Comparison of ENCODE assay signal across 1 cellular context in the genomic region with DNA sequence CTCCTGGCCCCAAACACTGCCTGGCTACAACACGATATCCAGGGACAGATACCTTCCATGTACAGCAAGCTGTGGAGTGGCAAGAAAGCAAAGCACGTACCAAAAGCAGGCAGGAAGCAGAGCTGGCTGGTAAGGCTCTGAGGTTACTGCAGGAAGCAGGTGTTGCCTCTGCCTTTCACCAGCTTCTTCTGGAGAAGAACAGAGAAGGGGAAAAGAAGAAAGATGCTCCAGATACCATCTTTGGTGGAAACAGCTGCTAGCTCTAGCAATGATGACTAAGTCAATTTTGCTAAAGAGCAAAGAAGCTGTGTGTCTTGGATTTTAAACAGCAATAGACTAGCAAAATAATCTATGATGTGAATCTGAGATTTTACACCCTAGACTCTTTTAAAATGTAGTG.
A peak's percentile ranks its signal among the peaks of the same experiment; 100 is the strongest.
TF ChIP-seq lines count a peak whose summit lies in the region.

No MANE protein-coding gene starts in this region.

TF ChIP-seq in K562, 482 proteins besides CTCF, POLR2A, EP300 and RAD21 (continued from another document):
- TF ChIP-seq, protein P1, sequence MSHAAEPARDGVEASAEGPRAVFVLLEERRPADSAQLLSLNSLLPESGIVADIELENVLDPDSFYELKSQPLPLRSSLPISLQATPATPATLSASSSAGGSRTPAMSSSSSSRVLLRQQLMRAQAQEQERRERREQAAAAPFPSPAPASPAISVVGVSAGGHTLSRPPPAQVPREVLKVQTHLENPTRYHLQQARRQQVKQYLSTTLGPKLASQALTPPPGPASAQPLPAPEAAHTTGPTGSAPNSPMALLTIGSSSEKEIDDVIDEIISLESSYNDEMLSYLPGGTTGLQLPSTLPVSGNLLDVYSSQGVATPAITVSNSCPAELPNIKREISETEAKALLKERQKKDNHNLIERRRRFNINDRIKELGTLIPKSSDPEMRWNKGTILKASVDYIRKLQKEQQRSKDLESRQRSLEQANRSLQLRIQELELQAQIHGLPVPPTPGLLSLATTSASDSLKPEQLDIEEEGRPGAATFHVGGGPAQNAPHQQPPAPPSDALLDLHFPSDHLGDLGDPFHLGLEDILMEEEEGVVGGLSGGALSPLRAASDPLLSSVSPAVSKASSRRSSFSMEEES (CRISPR knock-in tag; IDR thresholded peaks at IDR 0.05), result no peak
- no peak for TF ChIP-seq EWSR1 (IDR thresholded peaks at IDR 0.05; ENCODE audit: borderline replicate concordance, low read depth, partially characterized antibody)
- TF ChIP-seq, protein P2, sequence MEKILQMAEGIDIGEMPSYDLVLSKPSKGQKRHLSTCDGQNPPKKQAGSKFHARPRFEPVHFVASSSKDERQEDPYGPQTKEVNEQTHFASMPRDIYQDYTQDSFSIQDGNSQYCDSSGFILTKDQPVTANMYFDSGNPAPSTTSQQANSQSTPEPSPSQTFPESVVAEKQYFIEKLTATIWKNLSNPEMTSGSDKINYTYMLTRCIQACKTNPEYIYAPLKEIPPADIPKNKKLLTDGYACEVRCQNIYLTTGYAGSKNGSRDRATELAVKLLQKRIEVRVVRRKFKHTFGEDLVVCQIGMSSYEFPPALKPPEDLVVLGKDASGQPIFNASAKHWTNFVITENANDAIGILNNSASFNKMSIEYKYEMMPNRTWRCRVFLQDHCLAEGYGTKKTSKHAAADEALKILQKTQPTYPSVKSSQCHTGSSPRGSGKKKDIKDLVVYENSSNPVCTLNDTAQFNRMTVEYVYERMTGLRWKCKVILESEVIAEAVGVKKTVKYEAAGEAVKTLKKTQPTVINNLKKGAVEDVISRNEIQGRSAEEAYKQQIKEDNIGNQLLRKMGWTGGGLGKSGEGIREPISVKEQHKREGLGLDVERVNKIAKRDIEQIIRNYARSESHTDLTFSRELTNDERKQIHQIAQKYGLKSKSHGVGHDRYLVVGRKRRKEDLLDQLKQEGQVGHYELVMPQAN (IDR thresholded peaks at IDR 0.05; ENCODE audit: borderline replicate concordance), result no peak
- TF ChIP-seq, protein P3, sequence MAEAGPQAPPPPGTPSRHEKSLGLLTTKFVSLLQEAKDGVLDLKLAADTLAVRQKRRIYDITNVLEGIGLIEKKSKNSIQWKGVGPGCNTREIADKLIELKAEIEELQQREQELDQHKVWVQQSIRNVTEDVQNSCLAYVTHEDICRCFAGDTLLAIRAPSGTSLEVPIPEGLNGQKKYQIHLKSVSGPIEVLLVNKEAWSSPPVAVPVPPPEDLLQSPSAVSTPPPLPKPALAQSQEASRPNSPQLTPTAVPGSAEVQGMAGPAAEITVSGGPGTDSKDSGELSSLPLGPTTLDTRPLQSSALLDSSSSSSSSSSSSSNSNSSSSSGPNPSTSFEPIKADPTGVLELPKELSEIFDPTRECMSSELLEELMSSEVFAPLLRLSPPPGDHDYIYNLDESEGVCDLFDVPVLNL (CRISPR knock-in tag; IDR thresholded peaks at IDR 0.05; ENCODE audit: low read depth), result no peak
- TF ChIP-seq, protein P4, sequence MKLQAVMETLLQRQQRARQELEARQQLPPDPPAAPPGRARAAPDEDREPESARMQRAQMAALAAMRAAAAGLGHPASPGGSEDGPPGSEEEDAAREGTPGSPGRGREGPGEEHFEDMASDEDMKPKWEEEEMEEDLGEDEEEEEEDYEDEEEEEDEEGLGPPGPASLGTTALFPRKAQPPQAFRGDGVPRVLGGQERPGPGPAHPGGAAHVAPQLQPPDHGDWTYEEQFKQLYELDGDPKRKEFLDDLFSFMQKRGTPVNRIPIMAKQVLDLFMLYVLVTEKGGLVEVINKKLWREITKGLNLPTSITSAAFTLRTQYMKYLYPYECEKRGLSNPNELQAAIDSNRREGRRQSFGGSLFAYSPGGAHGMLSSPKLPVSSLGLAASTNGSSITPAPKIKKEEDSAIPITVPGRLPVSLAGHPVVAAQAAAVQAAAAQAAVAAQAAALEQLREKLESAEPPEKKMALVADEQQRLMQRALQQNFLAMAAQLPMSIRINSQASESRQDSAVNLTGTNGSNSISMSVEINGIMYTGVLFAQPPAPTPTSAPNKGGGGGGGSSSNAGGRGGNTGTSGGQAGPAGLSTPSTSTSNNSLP (IDR thresholded peaks at IDR 0.05; ENCODE audit: borderline replicate concordance, low read depth, low read length), result no peak
- TF ChIP-seq, protein P5, sequence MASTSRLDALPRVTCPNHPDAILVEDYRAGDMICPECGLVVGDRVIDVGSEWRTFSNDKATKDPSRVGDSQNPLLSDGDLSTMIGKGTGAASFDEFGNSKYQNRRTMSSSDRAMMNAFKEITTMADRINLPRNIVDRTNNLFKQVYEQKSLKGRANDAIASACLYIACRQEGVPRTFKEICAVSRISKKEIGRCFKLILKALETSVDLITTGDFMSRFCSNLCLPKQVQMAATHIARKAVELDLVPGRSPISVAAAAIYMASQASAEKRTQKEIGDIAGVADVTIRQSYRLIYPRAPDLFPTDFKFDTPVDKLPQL (IDR thresholded peaks at IDR 0.05; ENCODE audit: extremely low read depth, insufficient read length), result no peak
- no peak for TF ChIP-seq TAL1 (IDR thresholded peaks at IDR 0.05)
- TF ChIP-seq C11orf30 (IDR thresholded peaks at IDR 0.05; ENCODE audit: low read depth), result 0 out of 2 replicates have a peak, but pooled peaks have one; percentile 25
- TF ChIP-seq ILF3 (IDR thresholded peaks at IDR 0.05; ENCODE audit: borderline replicate concordance), result no peak
- no peak for TF ChIP-seq FUS (optimal IDR thresholded peaks at IDR 0.05; ENCODE audit: low read depth, low read length)
- TF ChIP-seq ZBTB1 (CRISPR knock-in tag; IDR thresholded peaks at IDR 0.05; ENCODE audit: borderline replicate concordance, low read depth), result no peak
- TF ChIP-seq, protein P6, sequence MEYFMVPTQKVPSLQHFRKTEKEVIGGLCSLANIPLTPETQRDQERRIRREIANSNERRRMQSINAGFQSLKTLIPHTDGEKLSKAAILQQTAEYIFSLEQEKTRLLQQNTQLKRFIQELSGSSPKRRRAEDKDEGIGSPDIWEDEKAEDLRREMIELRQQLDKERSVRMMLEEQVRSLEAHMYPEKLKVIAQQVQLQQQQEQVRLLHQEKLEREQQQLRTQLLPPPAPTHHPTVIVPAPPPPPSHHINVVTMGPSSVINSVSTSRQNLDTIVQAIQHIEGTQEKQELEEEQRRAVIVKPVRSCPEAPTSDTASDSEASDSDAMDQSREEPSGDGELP (CRISPR knock-in tag; IDR thresholded peaks at IDR 0.05; ENCODE audit: borderline replicate concordance), result peak; percentile 78
- no peak for TF ChIP-seq PTTG1 (tag; IDR thresholded peaks at IDR 0.05; ENCODE audit: low read depth)
- no peak for TF ChIP-seq HNRNPK (IDR thresholded peaks at IDR 0.05; ENCODE audit: low read depth, low read length, poor library complexity, severe bottlenecking)
- peak; percentile 72 for TF ChIP-seq FOSL1 (tag; conservative IDR thresholded peaks at IDR 0.05)
- no peak for TF ChIP-seq TSC22D4 (tag; IDR thresholded peaks at IDR 0.05)
- TF ChIP-seq, protein P7, sequence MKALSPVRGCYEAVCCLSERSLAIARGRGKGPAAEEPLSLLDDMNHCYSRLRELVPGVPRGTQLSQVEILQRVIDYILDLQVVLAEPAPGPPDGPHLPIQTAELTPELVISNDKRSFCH (CRISPR knock-in tag; IDR thresholded peaks at IDR 0.05), result no peak
- TF ChIP-seq, protein P7 (tag; IDR thresholded peaks at IDR 0.05), result 0 out of 2 replicates have a peak, but pooled peaks have one; percentile 20
- no peak for TF ChIP-seq JUNB (CRISPR knock-in tag; conservative IDR thresholded peaks at IDR 0.05)
- TF ChIP-seq, protein P8, sequence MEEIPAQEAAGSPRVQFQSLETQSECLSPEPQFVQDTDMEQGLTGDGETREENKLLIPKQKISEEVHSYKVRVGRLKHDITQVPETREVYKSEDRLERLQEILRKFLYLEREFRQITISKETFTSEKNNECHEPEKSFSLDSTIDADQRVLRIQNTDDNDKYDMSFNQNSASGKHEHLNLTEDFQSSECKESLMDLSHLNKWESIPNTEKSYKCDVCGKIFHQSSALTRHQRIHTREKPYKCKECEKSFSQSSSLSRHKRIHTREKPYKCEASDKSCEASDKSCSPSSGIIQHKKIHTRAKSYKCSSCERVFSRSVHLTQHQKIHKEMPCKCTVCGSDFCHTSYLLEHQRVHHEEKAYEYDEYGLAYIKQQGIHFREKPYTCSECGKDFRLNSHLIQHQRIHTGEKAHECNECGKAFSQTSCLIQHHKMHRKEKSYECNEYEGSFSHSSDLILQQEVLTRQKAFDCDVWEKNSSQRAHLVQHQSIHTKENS (CRISPR knock-in tag; IDR thresholded peaks at IDR 0.05), result no peak
- no peak for TF ChIP-seq OTX1 (CRISPR knock-in tag; IDR thresholded peaks at IDR 0.05)
- TF ChIP-seq, protein P9, sequence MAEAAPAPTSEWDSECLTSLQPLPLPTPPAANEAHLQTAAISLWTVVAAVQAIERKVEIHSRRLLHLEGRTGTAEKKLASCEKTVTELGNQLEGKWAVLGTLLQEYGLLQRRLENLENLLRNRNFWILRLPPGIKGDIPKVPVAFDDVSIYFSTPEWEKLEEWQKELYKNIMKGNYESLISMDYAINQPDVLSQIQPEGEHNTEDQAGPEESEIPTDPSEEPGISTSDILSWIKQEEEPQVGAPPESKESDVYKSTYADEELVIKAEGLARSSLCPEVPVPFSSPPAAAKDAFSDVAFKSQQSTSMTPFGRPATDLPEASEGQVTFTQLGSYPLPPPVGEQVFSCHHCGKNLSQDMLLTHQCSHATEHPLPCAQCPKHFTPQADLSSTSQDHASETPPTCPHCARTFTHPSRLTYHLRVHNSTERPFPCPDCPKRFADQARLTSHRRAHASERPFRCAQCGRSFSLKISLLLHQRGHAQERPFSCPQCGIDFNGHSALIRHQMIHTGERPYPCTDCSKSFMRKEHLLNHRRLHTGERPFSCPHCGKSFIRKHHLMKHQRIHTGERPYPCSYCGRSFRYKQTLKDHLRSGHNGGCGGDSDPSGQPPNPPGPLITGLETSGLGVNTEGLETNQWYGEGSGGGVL (CRISPR knock-in tag; IDR thresholded peaks at IDR 0.05), result no peak
- no peak for TF ChIP-seq RFX7 (CRISPR knock-in tag; IDR thresholded peaks at IDR 0.05)
- TF ChIP-seq, protein P10, sequence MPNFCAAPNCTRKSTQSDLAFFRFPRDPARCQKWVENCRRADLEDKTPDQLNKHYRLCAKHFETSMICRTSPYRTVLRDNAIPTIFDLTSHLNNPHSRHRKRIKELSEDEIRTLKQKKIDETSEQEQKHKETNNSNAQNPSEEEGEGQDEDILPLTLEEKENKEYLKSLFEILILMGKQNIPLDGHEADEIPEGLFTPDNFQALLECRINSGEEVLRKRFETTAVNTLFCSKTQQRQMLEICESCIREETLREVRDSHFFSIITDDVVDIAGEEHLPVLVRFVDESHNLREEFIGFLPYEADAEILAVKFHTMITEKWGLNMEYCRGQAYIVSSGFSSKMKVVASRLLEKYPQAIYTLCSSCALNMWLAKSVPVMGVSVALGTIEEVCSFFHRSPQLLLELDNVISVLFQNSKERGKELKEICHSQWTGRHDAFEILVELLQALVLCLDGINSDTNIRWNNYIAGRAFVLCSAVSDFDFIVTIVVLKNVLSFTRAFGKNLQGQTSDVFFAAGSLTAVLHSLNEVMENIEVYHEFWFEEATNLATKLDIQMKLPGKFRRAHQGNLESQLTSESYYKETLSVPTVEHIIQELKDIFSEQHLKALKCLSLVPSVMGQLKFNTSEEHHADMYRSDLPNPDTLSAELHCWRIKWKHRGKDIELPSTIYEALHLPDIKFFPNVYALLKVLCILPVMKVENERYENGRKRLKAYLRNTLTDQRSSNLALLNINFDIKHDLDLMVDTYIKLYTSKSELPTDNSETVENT (CRISPR knock-in tag; IDR thresholded peaks at IDR 0.05), result no peak
- TF ChIP-seq SRF (CRISPR knock-in tag; IDR thresholded peaks at IDR 0.05), result no peak
- no peak for TF ChIP-seq TAF1 (IDR thresholded peaks at IDR 0.05; ENCODE audit: control insufficient read depth, extremely low read depth, insufficient read depth, low read length, severe bottlenecking)
- no peak for TF ChIP-seq DMBX1 (CRISPR knock-in tag; IDR thresholded peaks at IDR 0.05; ENCODE audit: borderline replicate concordance)
- TF ChIP-seq MAFG (tag; conservative IDR thresholded peaks at IDR 0.05), result peak; percentile 57
- TF ChIP-seq, protein P11, sequence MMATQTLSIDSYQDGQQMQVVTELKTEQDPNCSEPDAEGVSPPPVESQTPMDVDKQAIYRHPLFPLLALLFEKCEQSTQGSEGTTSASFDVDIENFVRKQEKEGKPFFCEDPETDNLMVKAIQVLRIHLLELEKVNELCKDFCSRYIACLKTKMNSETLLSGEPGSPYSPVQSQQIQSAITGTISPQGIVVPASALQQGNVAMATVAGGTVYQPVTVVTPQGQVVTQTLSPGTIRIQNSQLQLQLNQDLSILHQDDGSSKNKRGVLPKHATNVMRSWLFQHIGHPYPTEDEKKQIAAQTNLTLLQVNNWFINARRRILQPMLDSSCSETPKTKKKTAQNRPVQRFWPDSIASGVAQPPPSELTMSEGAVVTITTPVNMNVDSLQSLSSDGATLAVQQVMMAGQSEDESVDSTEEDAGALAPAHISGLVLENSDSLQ (IDR thresholded peaks at IDR 0.05), result no peak
- TF ChIP-seq RBM34 (IDR thresholded peaks at IDR 0.05; ENCODE audit: borderline replicate concordance, insufficient read depth, low read length), result no peak
- TF ChIP-seq, protein P12, sequence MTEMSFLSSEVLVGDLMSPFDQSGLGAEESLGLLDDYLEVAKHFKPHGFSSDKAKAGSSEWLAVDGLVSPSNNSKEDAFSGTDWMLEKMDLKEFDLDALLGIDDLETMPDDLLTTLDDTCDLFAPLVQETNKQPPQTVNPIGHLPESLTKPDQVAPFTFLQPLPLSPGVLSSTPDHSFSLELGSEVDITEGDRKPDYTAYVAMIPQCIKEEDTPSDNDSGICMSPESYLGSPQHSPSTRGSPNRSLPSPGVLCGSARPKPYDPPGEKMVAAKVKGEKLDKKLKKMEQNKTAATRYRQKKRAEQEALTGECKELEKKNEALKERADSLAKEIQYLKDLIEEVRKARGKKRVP (CRISPR knock-in tag; IDR thresholded peaks at IDR 0.05), result no peak
- TF ChIP-seq CBX8 (IDR thresholded peaks at IDR 0.05; ENCODE audit: borderline replicate concordance, extremely low read depth, low read depth, low read length, poor library complexity, severe bottlenecking), result no peak
- TF ChIP-seq, protein P13, sequence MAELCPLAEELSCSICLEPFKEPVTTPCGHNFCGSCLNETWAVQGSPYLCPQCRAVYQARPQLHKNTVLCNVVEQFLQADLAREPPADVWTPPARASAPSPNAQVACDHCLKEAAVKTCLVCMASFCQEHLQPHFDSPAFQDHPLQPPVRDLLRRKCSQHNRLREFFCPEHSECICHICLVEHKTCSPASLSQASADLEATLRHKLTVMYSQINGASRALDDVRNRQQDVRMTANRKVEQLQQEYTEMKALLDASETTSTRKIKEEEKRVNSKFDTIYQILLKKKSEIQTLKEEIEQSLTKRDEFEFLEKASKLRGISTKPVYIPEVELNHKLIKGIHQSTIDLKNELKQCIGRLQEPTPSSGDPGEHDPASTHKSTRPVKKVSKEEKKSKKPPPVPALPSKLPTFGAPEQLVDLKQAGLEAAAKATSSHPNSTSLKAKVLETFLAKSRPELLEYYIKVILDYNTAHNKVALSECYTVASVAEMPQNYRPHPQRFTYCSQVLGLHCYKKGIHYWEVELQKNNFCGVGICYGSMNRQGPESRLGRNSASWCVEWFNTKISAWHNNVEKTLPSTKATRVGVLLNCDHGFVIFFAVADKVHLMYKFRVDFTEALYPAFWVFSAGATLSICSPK (IDR thresholded peaks at IDR 0.05; ENCODE audit: borderline replicate concordance), result no peak
- TF ChIP-seq HDAC3 (IDR thresholded peaks at IDR 0.05; ENCODE audit: borderline replicate concordance, partially characterized antibody), result no peak
- TF ChIP-seq NFE2 (IDR thresholded peaks at IDR 0.05; ENCODE audit: low read depth), result peak; percentile 68
